In genomic region chrX:139206914-139207313, GRCh38 we compare ENCODE assay signal across 9 cellular contexts.
"Had no signal": no experiment of that assay in that cellular context is flagged by ENCODE, and none has a peak within 500 bp of the region (broad histone marks: within the 10 kb centered on the region; RNA-seq: fewer than 3 reads in every experiment).

No MANE protein-coding gene starts in this region.

- H2AFZ ChIP-seq: GM23248 had no signal

- H3K9ac ChIP-seq: GM23248 had no signal

- FAIRE-seq: H54, HepG2 had no signal

- H3K4me3 ChIP-seq: GM23248 had no signal

- DNase-seq: GM23248, GOT3, H9, HCEC 1CT, HFFc6, KG1 had no signal

- H3K27ac ChIP-seq: GM23248, HL-60 had no signal
